ENCODE assay signal across 12 cellular contexts in genomic region chr14:94346073-94346786, GRCh38. TPM values are rescaled to one million over a fixed set of nuclear protein-coding genes. Genes with fewer than 3 reads are reported as not detected.
DNase-seq lines count a peak whose midpoint lies in the region; ATAC-seq and TF ChIP-seq lines count a peak whose summit lies in the region.
"Not testable (repeated sequence)": the region's sequence is repeated elsewhere in the genome, so short reads cannot be mapped to it uniquely, and the experiment has no call there.
"Had no signal": no experiment of that assay in that cellular context is flagged by ENCODE, and none has a peak within 500 bp of the region (broad histone marks: within the 10 kb centered on the region; RNA-seq: fewer than 3 reads in every experiment).

No MANE protein-coding gene starts in this region.

- H3K4me3 ChIP-seq in astrocyte of the spinal cord (ENCODE audit: low read depth, low read length): not testable (repeated sequence)

- H3K27me3 Mint-ChIP-seq in activated CD4-positive, alpha-beta T cell treated with anti-CD3 and anti-CD28 coated beads, Interleukin-2, amount 10 ng/mL, durations not matched to agents 7 days and 5 days: not testable (repeated sequence)

- CTCF ChIA-PET in activated CD4-positive, alpha-beta T cell treated with anti-CD3 and anti-CD28 coated beads, Interleukin-2, amount 10 ng/mL, durations not matched to agents 7 days and 5 days (lab: Charles Lee): not testable (repeated sequence)

- H3K4me1 Mint-ChIP-seq in activated CD4-positive, alpha-beta T cell treated with anti-CD3 and anti-CD28 coated beads, Interleukin-2, amount 10 ng/mL, durations not matched to agents 7 days and 5 days: peaks cover 14% of the 10 kb centered on the region

- not testable (repeated sequence) for H3K36me3 Mint-ChIP-seq in activated CD4-positive, alpha-beta T cell treated with anti-CD3 and anti-CD28 coated beads, Interleukin-2, amount 10 ng/mL, durations not matched to agents 7 days and 5 days (ENCODE audit: low read depth)

- not testable (repeated sequence) for H3K9me3 Mint-ChIP-seq in activated CD4-positive, alpha-beta T cell treated with anti-CD3 and anti-CD28 coated beads, Interleukin-2, amount 10 ng/mL, durations not matched to agents 7 days and 5 days

- TF ChIP-seq CTCF in astrocyte of the spinal cord (IDR thresholded peaks at IDR 0.05; ENCODE audit: low read depth, low read length): not testable (repeated sequence)

- not testable (repeated sequence) for H3K4me3 Mint-ChIP-seq in activated CD4-positive, alpha-beta T cell treated with anti-CD3 and anti-CD28 coated beads, Interleukin-2, amount 10 ng/mL, durations not matched to agents 7 days and 5 days

- H3K27ac Mint-ChIP-seq in activated CD4-positive, alpha-beta T cell treated with anti-CD3 and anti-CD28 coated beads, Interleukin-2, amount 10 ng/mL, durations not matched to agents 7 days and 5 days: not testable (repeated sequence)

- in situ Hi-C loops in astrocyte of the spinal cord (cut with HindIII; ENCODE audit: low sequenced_read_pairs): not testable (repeated sequence)

- POLR2A ChIA-PET in activated CD4-positive, alpha-beta T cell treated with anti-CD3 and anti-CD28 coated beads, Interleukin-2, amount 10 ng/mL, durations not matched to agents 7 days and 5 days (lab: Charles Lee): not testable (repeated sequence)

- peak; percentile 64 for DNase-seq in EH (ENCODE audit: low read depth)
- DNase-seq in NCI-H69 (lab: John Stamatoyannopoulos, UW): peak; percentile 41
- DNase-seq in activated CD4-positive, alpha-beta T cell treated with anti-CD3 and anti-CD28 coated beads, Interleukin-2, amount 10 ng/mL, durations not matched to agents 7 days and 5 days: peak; percentile 30
- DNase-seq in astrocyte of the spinal cord (ENCODE audit: low read depth, low spot score): peak; percentile 8
- DNase-seq in myocyte (ENCODE audit: low read depth): peak; percentile 9
- DNase-seq in stimulated activated CD8-positive, alpha-beta memory T cell treated with anti-CD3 and anti-CD28 coated beads, Interleukin-15, amount 100 ng/mL, for 48 hours (ENCODE audit: low read depth in 2 of 2): peak; percentile 37 to 76

- ATAC-seq in GM21360 (IDR thresholded peaks at IDR 0.05; ENCODE audit: unreplicated experiment) (peak; percentile 86), HG03045 (IDR thresholded peaks at IDR 0.05; ENCODE audit: unreplicated experiment) (peak; percentile 71)

RNA-seq across cellular contexts. Expression of gene SERPINA2, which starts 20.3 kb away (rescaled TPM):
- total RNA-seq in activated CD4-positive, alpha-beta T cell treated with anti-CD3 and anti-CD28 coated beads, Interleukin-2, amount 10 ng/mL, durations not matched to agents 7 days and 5 days: not detected
- total RNA-seq in myocyte: not detected in 2 replicates
- polyA plus RNA-seq in myocyte (2012): not detected
- total RNA-seq: CD8-positive, alpha-beta T cell; K562; mucosa of descending colon; tibial nerve had no signal
- polyA plus RNA-seq: K562 had no signal

RNA-seq across cellular contexts. Expression of gene SERPINA6, which starts 23.1 kb away (rescaled TPM):
- total RNA-seq in activated CD4-positive, alpha-beta T cell treated with anti-CD3 and anti-CD28 coated beads, Interleukin-2, amount 10 ng/mL, durations not matched to agents 7 days and 5 days: not detected
- not detected in 2 replicates for total RNA-seq in myocyte
- polyA plus RNA-seq in myocyte (2012): not detected
- total RNA-seq: CD8-positive, alpha-beta T cell; K562 had no signal
- polyA plus RNA-seq: K562 had no signal

RNA-seq across cellular contexts. Expression of gene SERPINA1, which starts 42.2 kb away (rescaled TPM):
- 1 to 10 TPM; 4.1 to 4.4 TPM for total RNA-seq in activated CD4-positive, alpha-beta T cell treated with anti-CD3 and anti-CD28 coated beads, Interleukin-2, amount 10 ng/mL, durations not matched to agents 7 days and 5 days
- not detected in 2 replicates for total RNA-seq in myocyte
- polyA plus RNA-seq in myocyte (2012): 0.08 TPM
- polyA plus RNA-seq: K562 had no signal

RNA-seq across cellular contexts. Expression of gene SERPINA10, which starts 53.2 kb away (rescaled TPM):
- not detected for total RNA-seq in activated CD4-positive, alpha-beta T cell treated with anti-CD3 and anti-CD28 coated beads, Interleukin-2, amount 10 ng/mL, durations not matched to agents 7 days and 5 days
- not detected in 2 replicates for total RNA-seq in myocyte
- polyA plus RNA-seq in myocyte (2012): 0.03 TPM
- total RNA-seq: CD8-positive, alpha-beta T cell; K562; tibial nerve had no signal
- polyA plus RNA-seq: K562 had no signal

Comparison
In these comparisons a context has a peak if more than half of its experiments do, and no peak if none do; other contexts are left out.
1. DNase-seq: peak in every context shown above with its lines; median percentile 64 in EH; 56 in stimulated activated CD8-positive, alpha-beta memory T cell treated with anti-CD3 and anti-CD28 coated beads, Interleukin-15, amount 100 ng/mL, for 48 hours; 41 in NCI-H69; 30 in activated CD4-positive, alpha-beta T cell treated with anti-CD3 and anti-CD28 coated beads, Interleukin-2, amount 10 ng/mL, durations not matched to agents 7 days and 5 days; 9 in myocyte; 8 in astrocyte of the spinal cord.